Comparison of ENCODE assay signal across 11 cellular contexts in genomic region chr6:90000864-90001731, GRCh38.
DNase-seq lines count a peak whose midpoint lies in the region; ATAC-seq and TF ChIP-seq lines count a peak whose summit lies in the region.
"Had no signal": no experiment of that assay in that cellular context is flagged by ENCODE, and none has a peak within 500 bp of the region (broad histone marks: within the 10 kb centered on the region; RNA-seq: fewer than 3 reads in every experiment).

No MANE protein-coding gene starts in this region.

- 100% methylated on average over 5 of the region's 5 CpGs for WGBS in mammary epithelial cell (ENCODE audit: low coverage, missing lambda C conversion rate)

- peaks cover 47% of the 10 kb centered on the region for H3K4me1 ChIP-seq in mammary epithelial cell (ENCODE audit: insufficient read depth, low read length)

- peaks cover 37% of the 10 kb centered on the region for H3K4me1 Mint-ChIP-seq in activated T-cell treated with anti-CD3 and anti-CD28 coated beads, Interleukin-2, amount 50 U/mL, for 24 hours (ENCODE audit: low read depth)
- H3K4me1 Mint-ChIP-seq in stimulated activated naive CD8-positive, alpha-beta T cell treated with anti-CD3 and anti-CD28 coated beads, Interleukin-15, amount 100 ng/mL, for 72 hours: peaks cover 18% of the 10 kb centered on the region

- no peaks in the 10 kb centered on the region for H3K36me3 ChIP-seq in mammary epithelial cell (ENCODE audit: insufficient read depth, low read length)

- no peak overlapping the region for H3K4me3 ChIP-seq in mammary epithelial cell (replicated peaks in 1 of 3; ENCODE audit: insufficient read depth in 1 of 3, low read depth in 2 of 3, low read length in 3 of 3)

- no peak overlapping the region for H2AFZ ChIP-seq in mammary epithelial cell (ENCODE audit: low read depth, low read length)

- DNase-seq in activated T-cell treated with anti-CD3 and anti-CD28 coated beads for 48 hours (ENCODE audit: low read depth) (peak; percentile 36), NCI-H446 treated with DMSO at 0.1 percent for 48 hours (lab: John Stamatoyannopoulos, UW) (peak; percentile 69), mammary epithelial cell (peak; percentile 61), NCI-H526 treated with DMSO at 0.1 percent for 48 hours (lab: John Stamatoyannopoulos, UW) (no peak)
- DNase-seq in activated T-cell treated with anti-CD3 and anti-CD28 coated beads, Interleukin-2, amount 50 U/mL, for 24 hours: no peak
- DNase-seq in stimulated activated naive CD8-positive, alpha-beta T cell treated with anti-CD3 and anti-CD28 coated beads, Interleukin-15, amount 100 ng/mL, for 72 hours: peak; percentile 29 to 59
- DNase-seq: Kasumi-1, left colon, T-helper 9 cell had no signal

- H3K79me2 ChIP-seq in mammary epithelial cell (ENCODE audit: insufficient read depth, low read length): no peaks in the 10 kb centered on the region

- dilution Hi-C loops in mammary epithelial cell (cut with HindIII; ENCODE audit: low sequenced_read_pairs): no loop called here

- intact Hi-C loops in mammary epithelial cell (cut with micrococcal nuclease): loop anchor here (5.0 kb wide), 1 partner anchor 96 kb away; no protein-coding TSS in a partner anchor

- no peak overlapping the region for H3K4me2 ChIP-seq in mammary epithelial cell (ENCODE audit: insufficient read depth, low read depth, low read length)

- no peaks in the 10 kb centered on the region for H3K36me3 Mint-ChIP-seq in activated T-cell treated with anti-CD3 and anti-CD28 coated beads, Interleukin-2, amount 50 U/mL, for 24 hours (ENCODE audit: low read depth)

- H3K9me3 ChIP-seq in mammary epithelial cell (replicated peaks; ENCODE audit: insufficient read depth, low read length): no peaks in the 10 kb centered on the region

- no peaks in the 10 kb centered on the region for H3K27me3 Mint-ChIP-seq in activated T-cell treated with anti-CD3 and anti-CD28 coated beads, Interleukin-2, amount 50 U/mL, for 24 hours
- H3K27me3 Mint-ChIP-seq in stimulated activated naive CD8-positive, alpha-beta T cell treated with anti-CD3 and anti-CD28 coated beads, Interleukin-15, amount 100 ng/mL, for 72 hours: no peaks in the 10 kb centered on the region

- in situ Hi-C loops in mammary epithelial cell (cut with MboI; ENCODE audit: low sequenced_read_pairs in 2 of 2): no loop called here

- peak; percentile 76 for ATAC-seq in stimulated activated naive CD8-positive, alpha-beta T cell treated with anti-CD3 and anti-CD28 coated beads, Interleukin-15, amount 100 ng/mL, for 72 hours
- ATAC-seq in HG03025 (IDR thresholded peaks at IDR 0.05; ENCODE audit: low FRiP score, unreplicated experiment) (no peak), HG02571 (IDR thresholded peaks at IDR 0.05; ENCODE audit: unreplicated experiment) (no peak)
- ATAC-seq: left colon had no signal

- TF ChIP-seq CTCF in mammary epithelial cell (conservative IDR thresholded peaks at IDR 0.05 in 1 of 2, IDR thresholded peaks at IDR 0.05 in 1 of 2; ENCODE audit: extremely low read depth in 1 of 2, insufficient read depth in 1 of 2, low read depth in 1 of 2, low read length in 2 of 2): no peak

- CTCF ChIA-PET in mammary epithelial cell (lab: Charles Lee; ENCODE audit: low non-redundant PET): interaction anchor here (1.0 kb wide), 1 partner anchor 95 kb away, joined by 3 read pairs; no protein-coding TSS in a partner anchor

- H3K27ac Mint-ChIP-seq in activated T-cell treated with anti-CD3 and anti-CD28 coated beads, Interleukin-2, amount 50 U/mL, for 24 hours: no peak overlapping the region
- no peak overlapping the region for H3K27ac Mint-ChIP-seq in stimulated activated naive CD8-positive, alpha-beta T cell treated with anti-CD3 and anti-CD28 coated beads, Interleukin-15, amount 100 ng/mL, for 72 hours

- H4K20me1 ChIP-seq in mammary epithelial cell (ENCODE audit: insufficient read depth, low read length): no peaks in the 10 kb centered on the region

- no peak overlapping the region for H3K27ac ChIP-seq in mammary epithelial cell (ENCODE audit: insufficient read depth, low read depth, low read length)

- H3K4me3 Mint-ChIP-seq in activated T-cell treated with anti-CD3 and anti-CD28 coated beads, Interleukin-2, amount 50 U/mL, for 24 hours: no peak overlapping the region
- H3K4me3 Mint-ChIP-seq in stimulated activated naive CD8-positive, alpha-beta T cell treated with anti-CD3 and anti-CD28 coated beads, Interleukin-15, amount 100 ng/mL, for 72 hours: no peak overlapping the region

- no peaks in the 10 kb centered on the region for H3K27me3 ChIP-seq in mammary epithelial cell (ENCODE audit: insufficient read depth, low read length)

- BruUV-seq in mammary epithelial cell (replicated peaks; lab: Mats Ljungman, UMichigan): no TSS peak

- no peak overlapping the region for H3K9ac ChIP-seq in mammary epithelial cell (ENCODE audit: insufficient read depth, low read length)

- H3K9me3 Mint-ChIP-seq in activated T-cell treated with anti-CD3 and anti-CD28 coated beads, Interleukin-2, amount 50 U/mL, for 24 hours: peaks cover 2% of the 10 kb centered on the region
- no peaks in the 10 kb centered on the region for H3K9me3 Mint-ChIP-seq in stimulated activated naive CD8-positive, alpha-beta T cell treated with anti-CD3 and anti-CD28 coated beads, Interleukin-15, amount 100 ng/mL, for 72 hours

Comparison
In these comparisons a context has a peak if more than half of its experiments do, and no peak if none do; other contexts are left out.
1. DNase-seq: peak in activated T-cell treated with anti-CD3 and anti-CD28 coated beads for 48 hours (single experiment), NCI-H446 treated with DMSO at 0.1 percent for 48 hours (single experiment), mammary epithelial cell (single experiment) and stimulated activated naive CD8-positive, alpha-beta T cell treated with anti-CD3 and anti-CD28 coated beads, Interleukin-15, amount 100 ng/mL, for 72 hours (2 of 2); none in activated T-cell treated with anti-CD3 and anti-CD28 coated beads, Interleukin-2, amount 50 U/mL, for 24 hours (single experiment) and NCI-H526 treated with DMSO at 0.1 percent for 48 hours (single experiment).